Comparison of ENCODE assay signal across 14 cellular contexts in genomic region chr13:51924756-51925544, GRCh38.
"Had no signal": no experiment of that assay in that cellular context is flagged by ENCODE, and none has a peak within 500 bp of the region (broad histone marks: within the 10 kb centered on the region; RNA-seq: fewer than 3 reads in every experiment).

No MANE protein-coding gene starts in this region.

- H3K9me3 Mint-ChIP-seq: activated naive CD4-positive, alpha-beta T cell treated with anti-CD3 and anti-CD28 coated beads, Interleukin-2, amount 50 U/mL, for 24 hours; stimulated activated naive B cell treated with anti-CD40 and anti-IgM and Interleukin-4, amounts not matched to agents 10 μg/mL and 1 μg/mL and 100 μg/mL, for 72 hours had no signal

- H3K27ac Mint-ChIP-seq: activated naive CD4-positive, alpha-beta T cell treated with anti-CD3 and anti-CD28 coated beads, Interleukin-2, amount 50 U/mL, for 24 hours; stimulated activated naive B cell treated with anti-CD40 and anti-IgM and Interleukin-4, amounts not matched to agents 10 μg/mL and 1 μg/mL and 100 μg/mL, for 72 hours had no signal

- H3K4me3 Mint-ChIP-seq: activated naive CD4-positive, alpha-beta T cell treated with anti-CD3 and anti-CD28 coated beads, Interleukin-2, amount 50 U/mL, for 24 hours; naive thymus-derived CD8-positive, alpha-beta T cell; stimulated activated naive B cell treated with anti-CD40 and anti-IgM and Interleukin-4, amounts not matched to agents 10 μg/mL and 1 μg/mL and 100 μg/mL, for 72 hours had no signal

- DNase-seq: activated CD4-positive, alpha-beta T cell treated with anti-CD3 and anti-CD28 coated beads for 1 hour; activated CD4-positive, alpha-beta T cell treated with anti-CD3 and anti-CD28 coated beads, Interleukin-2, amount 50 U/mL, for 48 hours; effector memory CD4-positive, alpha-beta T cell; left lung; mucosa of descending colon; naive thymus-derived CD8-positive, alpha-beta T cell; occipital lobe; psoas muscle; spleen; stimulated activated CD4-positive, alpha-beta T cell treated with anti-CD3 and anti-CD28 coated beads, Interleukin-1b, Interleukin-23, amount 100 ng/mL, for 48 hours; stimulated activated naive B cell treated with anti-CD40 and anti-IgM and Interleukin-4, amounts not matched to agents 10 μg/mL and 1 μg/mL and 100 μg/mL, for 72 hours; trophoblast cell had no signal

- ATAC-seq: left lung, psoas muscle, sciatic nerve had no signal

- H3K27me3 Mint-ChIP-seq: activated naive CD4-positive, alpha-beta T cell treated with anti-CD3 and anti-CD28 coated beads, Interleukin-2, amount 50 U/mL, for 24 hours had no signal

- H3K36me3 Mint-ChIP-seq: activated naive CD4-positive, alpha-beta T cell treated with anti-CD3 and anti-CD28 coated beads, Interleukin-2, amount 50 U/mL, for 24 hours; naive thymus-derived CD8-positive, alpha-beta T cell; stimulated activated naive B cell treated with anti-CD40 and anti-IgM and Interleukin-4, amounts not matched to agents 10 μg/mL and 1 μg/mL and 100 μg/mL, for 72 hours had no signal
